In the genomic region with DNA sequence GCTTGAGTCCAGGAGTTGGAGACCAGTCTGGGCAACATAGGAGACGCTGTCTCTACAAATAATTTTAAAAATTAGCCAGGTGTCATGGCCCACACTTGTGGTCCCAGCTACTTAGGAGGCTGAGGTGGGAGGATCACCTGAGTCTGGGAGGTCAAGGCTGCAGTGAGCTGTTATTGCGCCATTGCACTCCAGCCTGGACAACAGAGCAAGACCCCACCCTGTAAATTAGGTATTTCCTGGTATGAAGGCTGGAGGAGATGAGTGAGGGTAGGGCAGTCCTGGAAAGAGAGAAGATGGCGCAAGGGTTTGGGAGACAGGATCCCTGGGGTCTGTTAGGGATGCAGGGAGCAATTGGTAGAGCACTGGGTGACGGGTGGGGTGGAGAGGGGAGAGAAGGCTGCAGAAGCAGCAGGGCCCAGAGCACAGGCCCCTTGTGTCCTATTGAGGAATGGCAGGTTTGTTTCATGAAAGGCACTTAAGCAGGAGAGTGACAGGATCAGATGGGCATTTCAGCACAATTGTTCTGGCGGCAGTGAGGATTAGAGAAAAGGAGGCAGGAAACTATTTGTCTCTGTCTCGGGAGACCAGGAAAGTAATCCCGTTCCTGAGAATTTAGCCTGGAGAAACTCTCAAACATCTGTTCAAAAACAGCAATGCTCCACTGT, we compare ENCODE assay signal across 2 cellular contexts.
TF ChIP-seq lines count a peak whose summit lies in the region.

No MANE protein-coding gene starts in this region.

TF ChIP-seq in IMR-90, 13 proteins besides CTCF, POLR2A, EP300 and RAD21:
- TF ChIP-seq BHLHE40 (IDR thresholded peaks at IDR 0.05; ENCODE audit: low read depth, low read length) (no peak), CEBPB (IDR thresholded peaks at IDR 0.05; ENCODE audit: low read depth, low read length) (no peak), RFX5 (IDR thresholded peaks at IDR 0.05; ENCODE audit: low read depth, low read length) (no peak), NFE2L2 (IDR thresholded peaks at IDR 0.05; ENCODE audit: low read depth, low read length) (no peak), FOS (IDR thresholded peaks at IDR 0.05; ENCODE audit: low read depth, low read length) (no peak), MAFK (IDR thresholded peaks at IDR 0.05; ENCODE audit: low read depth, low read length) (no peak)
- TF ChIP-seq, protein P1, sequence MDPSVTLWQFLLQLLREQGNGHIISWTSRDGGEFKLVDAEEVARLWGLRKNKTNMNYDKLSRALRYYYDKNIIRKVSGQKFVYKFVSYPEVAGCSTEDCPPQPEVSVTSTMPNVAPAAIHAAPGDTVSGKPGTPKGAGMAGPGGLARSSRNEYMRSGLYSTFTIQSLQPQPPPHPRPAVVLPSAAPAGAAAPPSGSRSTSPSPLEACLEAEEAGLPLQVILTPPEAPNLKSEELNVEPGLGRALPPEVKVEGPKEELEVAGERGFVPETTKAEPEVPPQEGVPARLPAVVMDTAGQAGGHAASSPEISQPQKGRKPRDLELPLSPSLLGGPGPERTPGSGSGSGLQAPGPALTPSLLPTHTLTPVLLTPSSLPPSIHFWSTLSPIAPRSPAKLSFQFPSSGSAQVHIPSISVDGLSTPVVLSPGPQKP (IDR thresholded peaks at IDR 0.05; ENCODE audit: borderline replicate concordance, low read depth, low read length) = no peak
- TF ChIP-seq, protein P2, sequence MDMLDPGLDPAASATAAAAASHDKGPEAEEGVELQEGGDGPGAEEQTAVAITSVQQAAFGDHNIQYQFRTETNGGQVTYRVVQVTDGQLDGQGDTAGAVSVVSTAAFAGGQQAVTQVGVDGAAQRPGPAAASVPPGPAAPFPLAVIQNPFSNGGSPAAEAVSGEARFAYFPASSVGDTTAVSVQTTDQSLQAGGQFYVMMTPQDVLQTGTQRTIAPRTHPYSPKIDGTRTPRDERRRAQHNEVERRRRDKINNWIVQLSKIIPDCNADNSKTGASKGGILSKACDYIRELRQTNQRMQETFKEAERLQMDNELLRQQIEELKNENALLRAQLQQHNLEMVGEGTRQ (IDR thresholded peaks at IDR 0.05; ENCODE audit: low read depth, low read length) = no peak

TF ChIP-seq in GM12891, 5 proteins besides CTCF, POLR2A, EP300 and RAD21:
- TF ChIP-seq TAF1 (IDR thresholded peaks at IDR 0.05; ENCODE audit: low read depth, low read length) = no peak
- no peak for TF ChIP-seq PAX5 (IDR thresholded peaks at IDR 0.05; ENCODE audit: insufficient read depth, low read length, severe bottlenecking)
- TF ChIP-seq POU2F2 (IDR thresholded peaks at IDR 0.05; ENCODE audit: low read depth, low read length) = no peak
- no peak for TF ChIP-seq POLR2AphosphoS5 (IDR thresholded peaks at IDR 0.05; ENCODE audit: low read depth, low read length)
- no peak for TF ChIP-seq SPI1 (IDR thresholded peaks at IDR 0.05; ENCODE audit: low read depth, low read length)
